In the genomic region with DNA sequence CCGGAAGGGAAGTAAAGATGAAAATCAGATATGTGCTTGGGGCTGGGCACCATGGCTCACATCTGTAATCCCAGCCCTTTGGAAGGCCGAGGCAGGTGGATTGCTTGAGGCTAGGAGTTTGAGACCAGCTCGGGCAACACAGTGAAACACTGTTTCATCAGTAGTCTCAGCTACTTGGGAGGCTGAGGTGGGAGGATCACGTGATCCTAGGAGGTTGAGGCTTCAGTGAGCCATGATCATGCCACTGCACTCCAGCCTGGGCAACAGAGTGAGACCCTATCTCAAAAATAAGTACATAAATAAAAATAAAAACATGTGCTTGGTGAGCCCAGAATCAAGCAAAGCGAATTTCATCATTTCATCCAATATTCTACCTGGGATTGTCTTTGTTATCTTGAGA, we compare ENCODE assay signal across 22 cellular contexts. TPM values are rescaled to one million over a fixed set of nuclear protein-coding genes. Genes with fewer than 3 reads are reported as not detected.
DNase-seq lines count a peak whose midpoint lies in the region; ATAC-seq, FAIRE-seq and TF ChIP-seq lines count a peak whose summit lies in the region.
"Had no signal": no experiment of that assay in that cellular context is flagged by ENCODE, and none has a peak within 500 bp of the region (broad histone marks: within the 10 kb centered on the region; RNA-seq: fewer than 3 reads in every experiment).

No MANE protein-coding gene starts in this region.

- DNase-seq in RPMI7951 (ENCODE audit: low read depth) (peak; percentile 6), K562 (ENCODE audit: extremely low read depth in 1 of 4, low spot score in 3 of 4) (no peak), nephron progenitor cell (no peak), glomerular visceral epithelial cell (ENCODE audit: extremely low spot score) (no peak)
- DNase-seq in stimulated activated effector memory CD8-positive, alpha-beta T cell treated with anti-CD3 and anti-CD28 coated beads, Interleukin-12 subunit alpha, Interleukin-12 subunit beta, amount 100 ng/mL, for 72 hours (ENCODE audit: low spot score in 2 of 2), result no peak
- DNase-seq in stimulated activated naive CD8-positive, alpha-beta T cell treated with anti-CD3 and anti-CD28 coated beads, Interleukin-15, amount 100 ng/mL, for 72 hours, result no peak
- DNase-seq: C1 segment of cervical spinal cord; Calu3; CD4-positive, alpha-beta memory T cell; COR-L47; DMS53; DMS79 treated with DMSO at 0.1 percent for 48 hours; GF-D8; GOT3; HFFc6 had no signal

- in situ Hi-C loops in K562 (cut with MboI), result no loop called here

- TF ChIP-seq POLR2A in K562 (conservative IDR thresholded peaks at IDR 0.05), result no peak

- no peak overlapping the region for H3K4me2 ChIP-seq in K562 (ENCODE audit: insufficient read depth, low read length)

- H4K20me1 ChIP-seq in K562 (replicated peaks; ENCODE audit: control insufficient read depth, insufficient read depth, low read length), result no peaks in the 10 kb centered on the region

- H3K4me3 Mint-ChIP-seq in nephron progenitor cell, result no peak overlapping the region
- no peak overlapping the region for H3K4me3 Mint-ChIP-seq in stimulated activated effector memory CD8-positive, alpha-beta T cell treated with anti-CD3 and anti-CD28 coated beads, Interleukin-12 subunit alpha, Interleukin-12 subunit beta, amount 100 ng/mL, for 72 hours
- no peak overlapping the region for H3K4me3 Mint-ChIP-seq in stimulated activated naive CD8-positive, alpha-beta T cell treated with anti-CD3 and anti-CD28 coated beads, Interleukin-15, amount 100 ng/mL, for 72 hours
- H3K4me3 Mint-ChIP-seq: CD4-positive, alpha-beta memory T cell had no signal

- no peaks in the 10 kb centered on the region for H3K36me3 Mint-ChIP-seq in nephron progenitor cell (ENCODE audit: low read depth)
- H3K36me3 Mint-ChIP-seq in stimulated activated effector memory CD8-positive, alpha-beta T cell treated with anti-CD3 and anti-CD28 coated beads, Interleukin-12 subunit alpha, Interleukin-12 subunit beta, amount 100 ng/mL, for 72 hours, result no peaks in the 10 kb centered on the region
- H3K36me3 Mint-ChIP-seq: CD4-positive, alpha-beta memory T cell had no signal

- no peak for TF ChIP-seq EP300 in K562 (IDR thresholded peaks at IDR 0.05; ENCODE audit: low read length)

- H3K4me3 ChIP-seq in K562, result no peak overlapping the region
- H3K4me3 ChIP-seq: HAP-1 had no signal

- TF ChIP-seq RAD21 in K562 (CRISPR knock-in tag; conservative IDR thresholded peaks at IDR 0.05 in 1 of 2, IDR thresholded peaks at IDR 0.05 in 1 of 2), result no peak

- no peaks in the 10 kb centered on the region for H3K9me3 Mint-ChIP-seq in nephron progenitor cell
- peaks cover 7% of the 10 kb centered on the region for H3K9me3 Mint-ChIP-seq in stimulated activated effector memory CD8-positive, alpha-beta T cell treated with anti-CD3 and anti-CD28 coated beads, Interleukin-12 subunit alpha, Interleukin-12 subunit beta, amount 100 ng/mL, for 72 hours
- H3K9me3 Mint-ChIP-seq in stimulated activated naive CD8-positive, alpha-beta T cell treated with anti-CD3 and anti-CD28 coated beads, Interleukin-15, amount 100 ng/mL, for 72 hours, result no peaks in the 10 kb centered on the region

- no TSS peak for BruUV-seq in K562 (replicated peaks; lab: Mats Ljungman, UMichigan)

- peaks cover 10% of the 10 kb centered on the region for H3K4me1 Mint-ChIP-seq in nephron progenitor cell
- H3K4me1 Mint-ChIP-seq in stimulated activated effector memory CD8-positive, alpha-beta T cell treated with anti-CD3 and anti-CD28 coated beads, Interleukin-12 subunit alpha, Interleukin-12 subunit beta, amount 100 ng/mL, for 72 hours, result no peaks in the 10 kb centered on the region
- H3K4me1 Mint-ChIP-seq in stimulated activated naive CD8-positive, alpha-beta T cell treated with anti-CD3 and anti-CD28 coated beads, Interleukin-15, amount 100 ng/mL, for 72 hours, result no peaks in the 10 kb centered on the region
- H3K4me1 Mint-ChIP-seq: CD4-positive, alpha-beta memory T cell had no signal

- no peak overlapping the region for H3K27ac ChIP-seq in K562 (ENCODE audit: extremely low read depth, low read depth, low read length)

- no peaks in the 10 kb centered on the region for H3K9me3 ChIP-seq in K562 (replicated peaks; ENCODE audit: control insufficient read depth, insufficient read depth, low read depth, low read length)

- FAIRE-seq in K562 (lab: Jason Lieb, UNC), result no peak
- FAIRE-seq: GM12891, H54 had no signal

- no peak for ATAC-seq in K562
- no peak for ATAC-seq in stimulated activated effector memory CD8-positive, alpha-beta T cell treated with anti-CD3 and anti-CD28 coated beads, Interleukin-12 subunit alpha, Interleukin-12 subunit beta, amount 100 ng/mL, for 72 hours
- ATAC-seq in stimulated activated naive CD8-positive, alpha-beta T cell treated with anti-CD3 and anti-CD28 coated beads, Interleukin-15, amount 100 ng/mL, for 72 hours, result no peak

- no peaks in the 10 kb centered on the region for H3K36me3 ChIP-seq in K562 (ENCODE audit: control insufficient read depth, insufficient read depth, low read length)
- H3K36me3 ChIP-seq: HAP-1 had no signal

- H3K27me3 ChIP-seq in K562 (ENCODE audit: control insufficient read depth in 2 of 2, insufficient read depth in 2 of 2, low read length in 2 of 2), result no peaks in the 10 kb centered on the region; a peak in 1 of 5 replicates

- WGBS in K562 (ENCODE audit: insufficient coverage, low coverage, missing lambda C conversion rate), result 5% methylated on average over 5 of the region's 5 CpGs

- H3K4me1 ChIP-seq in K562 (replicated peaks in 1 of 2; ENCODE audit: control insufficient read depth in 2 of 2, insufficient read depth in 2 of 2, low read length in 2 of 2), result no peaks in the 10 kb centered on the region
- H3K4me1 ChIP-seq: HAP-1 had no signal

- H3K79me2 ChIP-seq in K562 (ENCODE audit: control insufficient read depth, insufficient read depth, low read length), result no peaks in the 10 kb centered on the region

- no peak for TF ChIP-seq CTCF in K562 (IDR thresholded peaks at IDR 0.05 in 2 of 3, conservative IDR thresholded peaks at IDR 0.05 in 1 of 3; ENCODE audit: insufficient read depth in 2 of 3, low read depth in 1 of 3, low read length in 3 of 3)
- TF ChIP-seq CTCF in nephron progenitor cell (IDR thresholded peaks at IDR 0.05), result no peak

- H3K27me3 Mint-ChIP-seq in nephron progenitor cell (ENCODE audit: low read depth, poor library complexity), result peaks cover 3% of the 10 kb centered on the region
- H3K27me3 Mint-ChIP-seq in stimulated activated naive CD8-positive, alpha-beta T cell treated with anti-CD3 and anti-CD28 coated beads, Interleukin-15, amount 100 ng/mL, for 72 hours, result peaks cover 8% of the 10 kb centered on the region
- H3K27me3 Mint-ChIP-seq: CD4-positive, alpha-beta memory T cell had no signal

- CTCF ChIA-PET in K562 (lab: Yijun Ruan, JAX; ENCODE audit: low intra/inter-chr PET ratio), result no interaction called here

- H3K9ac ChIP-seq in K562 (ENCODE audit: insufficient read depth in 1 of 2, low read depth in 2 of 2, low read length in 2 of 2), result no peak overlapping the region

- H3K9me1 ChIP-seq in K562 (ENCODE audit: control insufficient read depth, insufficient read depth, low read length), result no peaks in the 10 kb centered on the region

- POLR2A ChIA-PET in K562 (lab: Yijun Ruan, JAX), result no interaction called here

- no peak overlapping the region for H2AFZ ChIP-seq in K562 (ENCODE audit: low read depth, low read length)

- peak overlapping the region; percentile 53 for H3K27ac Mint-ChIP-seq in nephron progenitor cell
- H3K27ac Mint-ChIP-seq in stimulated activated effector memory CD8-positive, alpha-beta T cell treated with anti-CD3 and anti-CD28 coated beads, Interleukin-12 subunit alpha, Interleukin-12 subunit beta, amount 100 ng/mL, for 72 hours, result no peak overlapping the region
- H3K27ac Mint-ChIP-seq in stimulated activated naive CD8-positive, alpha-beta T cell treated with anti-CD3 and anti-CD28 coated beads, Interleukin-15, amount 100 ng/mL, for 72 hours, result no peak overlapping the region
- H3K27ac Mint-ChIP-seq: CD4-positive, alpha-beta memory T cell had no signal

- intact Hi-C loops in K562 (cut with micrococcal nuclease), result no loop called here

TF ChIP-seq in K562, 482 proteins besides CTCF, POLR2A, EP300 and RAD21 (continues in another document):
- TF ChIP-seq, protein P1, sequence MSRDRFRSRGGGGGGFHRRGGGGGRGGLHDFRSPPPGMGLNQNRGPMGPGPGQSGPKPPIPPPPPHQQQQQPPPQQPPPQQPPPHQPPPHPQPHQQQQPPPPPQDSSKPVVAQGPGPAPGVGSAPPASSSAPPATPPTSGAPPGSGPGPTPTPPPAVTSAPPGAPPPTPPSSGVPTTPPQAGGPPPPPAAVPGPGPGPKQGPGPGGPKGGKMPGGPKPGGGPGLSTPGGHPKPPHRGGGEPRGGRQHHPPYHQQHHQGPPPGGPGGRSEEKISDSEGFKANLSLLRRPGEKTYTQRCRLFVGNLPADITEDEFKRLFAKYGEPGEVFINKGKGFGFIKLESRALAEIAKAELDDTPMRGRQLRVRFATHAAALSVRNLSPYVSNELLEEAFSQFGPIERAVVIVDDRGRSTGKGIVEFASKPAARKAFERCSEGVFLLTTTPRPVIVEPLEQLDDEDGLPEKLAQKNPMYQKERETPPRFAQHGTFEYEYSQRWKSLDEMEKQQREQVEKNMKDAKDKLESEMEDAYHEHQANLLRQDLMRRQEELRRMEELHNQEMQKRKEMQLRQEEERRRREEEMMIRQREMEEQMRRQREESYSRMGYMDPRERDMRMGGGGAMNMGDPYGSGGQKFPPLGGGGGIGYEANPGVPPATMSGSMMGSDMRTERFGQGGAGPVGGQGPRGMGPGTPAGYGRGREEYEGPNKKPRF (IDR thresholded peaks at IDR 0.05; ENCODE audit: low read depth, low read length), result no peak

RNA-seq across cellular contexts. Expression of gene PCP4, which starts 23.3 kb away (rescaled TPM):
- total RNA-seq in RPMI7951 (2014; rRNA removed; shearing (Covaris generic)), result not detected in 2 replicates
- not detected in 2 replicates for total RNA-seq in K562 (2011; cell fraction: chromatin; rRNA removed; ENCODE audit: low replicate concordance)
- not detected in 2 replicates for total RNA-seq in K562 (2011; cell fraction: nucleolus; rRNA removed)
- not detected in 2 replicates for total RNA-seq in K562 (2011; cell fraction: nucleoplasm; rRNA removed)
- total RNA-seq in K562 (2014; rRNA removed) (not detected in 2 replicates), K562 (2014; rRNA removed; fragmentation: Illumina TruSeq; extraction: Trizol) (not detected in 2 replicates), K562 (2015; rRNA removed; fragmentation: Illumina TruSeq; extraction: Trizol) (not detected in 2 replicates), K562 (2021) (not detected in 2 replicates)
- polyA plus RNA-seq in K562 (2011; rRNA removed) (not detected in 2 replicates), K562 (2014; fragmentation: Illumina TruSeq; extraction: Trizol) (not detected in 2 replicates), K562 (2014; fragmentation: Nextera tagmentation; extraction: Ambion mirVana) (not detected), K562 (2014; rRNA removed) (not detected in 2 replicates)
- polyA plus RNA-seq in K562 (2011; cell fraction: cytosol; rRNA removed), result not detected in 2 replicates
- polyA plus RNA-seq in K562 (2011; cell fraction: nucleus; rRNA removed), result not detected in 2 replicates
- not detected in 2 replicates for polyA plus RNA-seq in K562 (2012)
- polyA minus RNA-seq in K562 (2011; rRNA and poly(A)+ RNA removed), result not detected in 2 replicates
- polyA minus RNA-seq in K562 (2011; cell fraction: cytosol; rRNA and poly(A)+ RNA removed), result not detected in 2 replicates
- polyA minus RNA-seq in K562 (2011; cell fraction: nucleus; rRNA and poly(A)+ RNA removed), result not detected in 2 replicates
- total RNA-seq: A172; A673; Calu3; CD4-positive, alpha-beta memory T cell; Daoy; HFFc6 had no signal
- polyA plus RNA-seq: BJ; CD4-positive, alpha-beta memory T cell had no signal
